Comparison of ENCODE assay signal across 6 cellular contexts in genomic region chr6:30907290-30907757, GRCh38. TPM values are rescaled to one million over a fixed set of nuclear protein-coding genes. Genes with fewer than 3 reads are reported as not detected.
DNase-seq lines count a peak whose midpoint lies in the region; ATAC-seq and TF ChIP-seq lines count a peak whose summit lies in the region.
"Not testable (repeated sequence)": the region's sequence is repeated elsewhere in the genome, so short reads cannot be mapped to it uniquely, and the experiment has no call there.

No MANE protein-coding gene starts in this region.

- not testable (repeated sequence) for H4K5ac ChIP-seq in IMR-90 (ENCODE audit: low read depth, low read length)

- in situ Hi-C loops in IMR-90 (cut with MboI; ENCODE audit: low sequenced_read_pairs): not testable (repeated sequence)

- 44% methylated on average over 11 of the region's 16 CpGs; no CpG with 5 or more reads in 1 of the 2 experiments for WGBS in IMR-90 (ENCODE audit: extremely low coverage in 2 of 2, insufficient read length in 1 of 2), 2 experiments
- WGBS in prostate gland: 23% methylated on average over 16 of the region's 16 CpGs

- H3K27ac Mint-ChIP-seq in activated CD4-positive, alpha-beta memory T cell treated with anti-CD3 and anti-CD28 coated beads, Interleukin-2, amount 10 ng/mL, durations not matched to agents 7 days and 5 days: peak overlapping the region; percentile 14

- not testable (repeated sequence) for TF ChIP-seq RAD21 in IMR-90 (IDR thresholded peaks at IDR 0.05; ENCODE audit: low read length)

- not testable (repeated sequence) for H2BK20ac ChIP-seq in IMR-90 (ENCODE audit: low read depth, low read length)

- not testable (repeated sequence) for H2BK15ac ChIP-seq in IMR-90 (ENCODE audit: low read depth, low read length)

- not testable (repeated sequence) for TF ChIP-seq POLR2A in IMR-90 (IDR thresholded peaks at IDR 0.05; ENCODE audit: low read depth, low read length); prostate gland (IDR thresholded peaks at IDR 0.05)

- H3K4me2 ChIP-seq in IMR-90 (ENCODE audit: low read depth, low read length): peak overlapping the region; percentile 60

- H3K4me1 Mint-ChIP-seq in activated CD4-positive, alpha-beta memory T cell treated with anti-CD3 and anti-CD28 coated beads, Interleukin-2, amount 10 ng/mL, durations not matched to agents 7 days and 5 days: peaks cover 27% of the 10 kb centered on the region

- H2BK120ac ChIP-seq in IMR-90 (ENCODE audit: low read depth, low read length): not testable (repeated sequence)

- not testable (repeated sequence) for H3K27me3 ChIP-seq in AG04450 (ENCODE audit: control insufficient read depth, insufficient read depth, low read length); IMR-90 (ENCODE audit: control insufficient read depth, insufficient read depth, low read length); effector memory CD4-positive, alpha-beta T cell (replicated peaks; ENCODE audit: control insufficient read depth, insufficient read depth, low read length, poor library complexity, severe bottlenecking); prostate gland (replicated peaks; ENCODE audit: insufficient read depth)

- dilution Hi-C loops in IMR-90 (cut with HindIII; ENCODE audit: low sequenced_read_pairs, unreplicated experiment): not testable (repeated sequence)

- peaks cover 13 to 19% of the 10 kb centered on the region in 2 experiments for H3K79me1 ChIP-seq in IMR-90 (ENCODE audit: low read depth in 1 of 2, low read length in 2 of 2)

- ATAC-seq in IMR-90 (ENCODE audit: low read depth): not testable (repeated sequence)

- CTCF ChIA-PET in AG04450 (lab: Charles Lee): interaction anchor here (0.5 to 1.6 kb wide), 4 partner anchors 67 to 172 kb away, joined by 3 to 5 read pairs (median 3); no protein-coding TSS in a partner anchor
- CTCF ChIA-PET in IMR-90 (lab: Yijun Ruan, JAX): interaction anchor here (0.6 to 2.5 kb wide), 3 partner anchors 78 to 172 kb away, joined by 4 to 8 read pairs (median 4); no protein-coding TSS in a partner anchor
- CTCF ChIA-PET in activated CD4-positive, alpha-beta memory T cell treated with anti-CD3 and anti-CD28 coated beads, Interleukin-2, amount 10 ng/mL, durations not matched to agents 7 days and 5 days (lab: Charles Lee): interaction anchor here (0.9 to 6.8 kb wide), 6 partner anchors 8 to 180 kb away, joined by 3 to 22 read pairs (median 6); no protein-coding TSS in a partner anchor

- not testable (repeated sequence) for H2BK5ac ChIP-seq in IMR-90 (ENCODE audit: low read depth, low read length, poor library complexity, severe bottlenecking)

- intact Hi-C loops in IMR-90 (cut with micrococcal nuclease); prostate gland (cut with DNase I): not testable (repeated sequence)

- H3K9ac ChIP-seq in IMR-90 (ENCODE audit: low read depth, low read length): not testable (repeated sequence)

- not testable (repeated sequence) for H4K91ac ChIP-seq in IMR-90 (ENCODE audit: insufficient read depth, low read depth, low read length)

- not testable (repeated sequence) for H3K9me1 ChIP-seq in IMR-90 (ENCODE audit: insufficient read depth, low read length)

- BruUV-seq in IMR-90 (replicated peaks; lab: Mats Ljungman, UMichigan): not testable (repeated sequence)

- not testable (repeated sequence) for H2AK5ac ChIP-seq in IMR-90 (ENCODE audit: low read depth, low read length)

- peak overlapping the region; percentile 91 for H3K4me3 Mint-ChIP-seq in activated CD4-positive, alpha-beta memory T cell treated with anti-CD3 and anti-CD28 coated beads, Interleukin-2, amount 10 ng/mL, durations not matched to agents 7 days and 5 days

- H3K18ac ChIP-seq in IMR-90 (ENCODE audit: low read depth, low read length): not testable (repeated sequence)

- not testable (repeated sequence) for DNase-seq in AG04450 (ENCODE audit: low read depth, low spot score); IMR-90; activated CD4-positive, alpha-beta memory T cell treated with anti-CD3 and anti-CD28 coated beads, Interleukin-2, amount 10 ng/mL, durations not matched to agents 7 days and 5 days; effector memory CD4-positive, alpha-beta T cell; prostate gland (ENCODE audit: low spot score)
- peak; percentile 66 for DNase-seq in left kidney (ENCODE audit: low read depth, low spot score)

- peak overlapping the region; percentile 13; the same call in 1 of the 2 replicates for H3K4ac ChIP-seq in IMR-90 (ENCODE audit: low read depth, low read length)

- H3K4me3 ChIP-seq in AG04450 (ENCODE audit: low read depth, low read length) (peak overlapping the region; percentile 60), IMR-90 (ENCODE audit: insufficient read depth, low read depth, low read length) (peak overlapping the region; percentile 96), prostate gland (peak overlapping the region; percentile 69)
- peak overlapping the region; percentile 84 for H3K4me3 ChIP-seq in effector memory CD4-positive, alpha-beta T cell (ENCODE audit: insufficient read depth, low read depth, low read length, poor library complexity, severe bottlenecking)

- H3K56ac ChIP-seq in IMR-90 (ENCODE audit: extremely low read depth, insufficient read depth, low read length): not testable (repeated sequence)

- not testable (repeated sequence) for H4K20me1 ChIP-seq in IMR-90 (ENCODE audit: insufficient read depth, low read length)

- not testable (repeated sequence) for TF ChIP-seq CTCF in AG04450 (IDR thresholded peaks at IDR 0.05; ENCODE audit: low read depth, low read length); IMR-90 (conservative IDR thresholded peaks at IDR 0.05; ENCODE audit: low read depth, low read length); prostate gland (IDR thresholded peaks at IDR 0.05)

- peaks cover 15% of the 10 kb centered on the region for H3K36me3 Mint-ChIP-seq in activated CD4-positive, alpha-beta memory T cell treated with anti-CD3 and anti-CD28 coated beads, Interleukin-2, amount 10 ng/mL, durations not matched to agents 7 days and 5 days (ENCODE audit: low read depth)

- H3K36me3 ChIP-seq in IMR-90 (ENCODE audit: control insufficient read depth, insufficient read depth, low read length): peaks cover 13% of the 10 kb centered on the region
- not testable (repeated sequence) for H3K36me3 ChIP-seq in effector memory CD4-positive, alpha-beta T cell (ENCODE audit: control insufficient read depth, insufficient read depth, low read length); prostate gland

- POLR2A ChIA-PET in AG04450 (lab: Yijun Ruan, JAX) (interaction anchor here (0.5 to 1.0 kb wide), 7 partner anchors 11 to 289 kb away, joined by 3 to 18 read pairs (median 3); partner anchors contain the start of gene FLOT1), IMR-90 (lab: Charles Lee; ENCODE audit: unreplicated experiment) (interaction anchor here (1.0 kb wide), 1 partner anchor 126 kb away, joined by 3 read pairs; no protein-coding TSS in a partner anchor)
- POLR2A ChIA-PET in activated CD4-positive, alpha-beta memory T cell treated with anti-CD3 and anti-CD28 coated beads, Interleukin-2, amount 10 ng/mL, durations not matched to agents 7 days and 5 days (lab: Charles Lee): interaction anchor here (1.1 to 1.3 kb wide), 3 partner anchors 12 to 187 kb away, joined by 3 read pairs; no protein-coding TSS in a partner anchor

- H4K8ac ChIP-seq in IMR-90 (ENCODE audit: low read depth in 2 of 2, low read length in 2 of 2): peak overlapping the region; percentile 1 to 76; a peak in 1 of 4 replicates

- not testable (repeated sequence) for H3K27me3 Mint-ChIP-seq in activated CD4-positive, alpha-beta memory T cell treated with anti-CD3 and anti-CD28 coated beads, Interleukin-2, amount 10 ng/mL, durations not matched to agents 7 days and 5 days

- peak overlapping the region; percentile 96 for H2AFZ ChIP-seq in IMR-90 (replicated peaks; ENCODE audit: low read length, poor library complexity)

- peak overlapping the region; percentile 96 for H2AK9ac ChIP-seq in IMR-90 (replicated peaks; ENCODE audit: low read depth, low read length, poor library complexity)

- H3K23ac ChIP-seq in IMR-90 (ENCODE audit: low read depth, low read length): not testable (repeated sequence)

- not testable (repeated sequence) for H3K14ac ChIP-seq in IMR-90 (replicated peaks; ENCODE audit: low read depth, low read length)

- not testable (repeated sequence) for H3K9me3 ChIP-seq in AG04450 (ENCODE audit: control insufficient read depth, insufficient read depth, low read length); IMR-90 (ENCODE audit: control insufficient read depth, insufficient read depth, low read length); effector memory CD4-positive, alpha-beta T cell (ENCODE audit: control insufficient read depth, low read length); prostate gland

- not testable (repeated sequence) for H3K27ac ChIP-seq in AG04450 (ENCODE audit: low read depth, low read length); IMR-90 (ENCODE audit: insufficient read depth, low read length); effector memory CD4-positive, alpha-beta T cell (ENCODE audit: insufficient read depth, low read length, poor library complexity, severe bottlenecking); prostate gland

- H3K4me1 ChIP-seq in IMR-90 (ENCODE audit: control insufficient read depth, insufficient read depth, low read length); effector memory CD4-positive, alpha-beta T cell (ENCODE audit: control insufficient read depth, insufficient read depth, low read length, poor library complexity, severe bottlenecking); prostate gland (replicated peaks): not testable (repeated sequence)

- H3K9me3 Mint-ChIP-seq in activated CD4-positive, alpha-beta memory T cell treated with anti-CD3 and anti-CD28 coated beads, Interleukin-2, amount 10 ng/mL, durations not matched to agents 7 days and 5 days: not testable (repeated sequence)

RNA-seq across cellular contexts. Expression of gene GTF2H4, which starts 0.7 kb away (rescaled TPM):
- polyA plus RNA-seq in AG04450 (2011; rRNA removed) (31.9 and 33.0 TPM in 2 replicates), IMR-90 (2012; rRNA removed) (29.5 and 30.8 TPM in 2 replicates)
- 20.7 and 20.9 TPM in 2 replicates for polyA minus RNA-seq in AG04450 (2011; rRNA and poly(A)+ RNA removed)
- total RNA-seq in IMR-90 (2012; rRNA removed) (6.9 and 13.4 TPM in 2 replicates), prostate gland (10 to 100 TPM; 19.0 to 26.2 TPM)
- 19.0 and 20.5 TPM in 2 replicates for polyA plus RNA-seq in IMR-90 (2012; cell fraction: cytosol; rRNA removed)
- polyA plus RNA-seq in IMR-90 (2012; cell fraction: nucleus; rRNA removed; ENCODE audit: low replicate concordance): 90.6 and 118 TPM in 2 replicates
- 10 to 100 TPM; 25.6 to 26.4 TPM for total RNA-seq in activated CD4-positive, alpha-beta memory T cell treated with anti-CD3 and anti-CD28 coated beads, Interleukin-2, amount 10 ng/mL, durations not matched to agents 7 days and 5 days

RNA-seq across cellular contexts. Expression of gene VARS2, which starts 6.7 kb away (rescaled TPM):
- polyA plus RNA-seq in AG04450 (2011; rRNA removed) (10.3 and 12.2 TPM in 2 replicates), IMR-90 (2012; rRNA removed) (13.3 and 14.0 TPM in 2 replicates)
- polyA minus RNA-seq in AG04450 (2011; rRNA and poly(A)+ RNA removed): 19.5 and 20.0 TPM in 2 replicates
- total RNA-seq in IMR-90 (2012; rRNA removed) (6.9 and 7.2 TPM in 2 replicates), prostate gland (10 to 100 TPM; 15.8 to 27.0 TPM)
- 5.5 and 6.7 TPM in 2 replicates for polyA plus RNA-seq in IMR-90 (2012; cell fraction: cytosol; rRNA removed)
- polyA plus RNA-seq in IMR-90 (2012; cell fraction: nucleus; rRNA removed; ENCODE audit: low replicate concordance): 98.4 and 123 TPM in 2 replicates
- total RNA-seq in activated CD4-positive, alpha-beta memory T cell treated with anti-CD3 and anti-CD28 coated beads, Interleukin-2, amount 10 ng/mL, durations not matched to agents 7 days and 5 days: 10 to 100 TPM; 33.6 to 37.0 TPM

RNA-seq across cellular contexts. Expression of gene DDR1, which starts 23.0 kb away (rescaled TPM):
- polyA plus RNA-seq in AG04450 (2011; rRNA removed): 9.9 and 13.3 TPM in 2 replicates
- 22.2 and 23.1 TPM in 2 replicates for polyA minus RNA-seq in AG04450 (2011; rRNA and poly(A)+ RNA removed)
- 5.6 and 6.7 TPM in 2 replicates for total RNA-seq in IMR-90 (2012; rRNA removed)
- polyA plus RNA-seq in IMR-90 (2012; rRNA removed): 17.8 and 19.6 TPM in 2 replicates
- polyA plus RNA-seq in IMR-90 (2012; cell fraction: cytosol; rRNA removed): 15.6 and 26.4 TPM in 2 replicates
- 56.9 and 61.7 TPM in 2 replicates for polyA plus RNA-seq in IMR-90 (2012; cell fraction: nucleus; rRNA removed; ENCODE audit: low replicate concordance)
- total RNA-seq in activated CD4-positive, alpha-beta memory T cell treated with anti-CD3 and anti-CD28 coated beads, Interleukin-2, amount 10 ng/mL, durations not matched to agents 7 days and 5 days: 1 to 10 TPM; 1.8 to 3.2 TPM
- 100 to 1,000 TPM; 178 to 182 TPM for total RNA-seq in prostate gland

RNA-seq across cellular contexts. Expression of gene SFTA2, which starts 24.6 kb away (rescaled TPM):
- not detected in 2 replicates for polyA plus RNA-seq in AG04450 (2011; rRNA removed)
- polyA minus RNA-seq in AG04450 (2011; rRNA and poly(A)+ RNA removed): not detected in 2 replicates
- not detected in 2 replicates for total RNA-seq in IMR-90 (2012; rRNA removed)
- polyA plus RNA-seq in IMR-90 (2012; rRNA removed): not detected in 2 replicates
- polyA plus RNA-seq in IMR-90 (2012; cell fraction: cytosol; rRNA removed): not detected in 2 replicates
- not detected in 2 replicates for polyA plus RNA-seq in IMR-90 (2012; cell fraction: nucleus; rRNA removed; ENCODE audit: low replicate concordance)
- not detected for total RNA-seq in activated CD4-positive, alpha-beta memory T cell treated with anti-CD3 and anti-CD28 coated beads, Interleukin-2, amount 10 ng/mL, durations not matched to agents 7 days and 5 days
- total RNA-seq in prostate gland: not detected

RNA-seq across cellular contexts. Expression of gene MUCL3, which starts 33.4 kb away (rescaled TPM):
- polyA plus RNA-seq in AG04450 (2011; rRNA removed): not detected in 2 replicates
- not detected in 2 replicates for polyA minus RNA-seq in AG04450 (2011; rRNA and poly(A)+ RNA removed)
- not detected in 2 replicates for total RNA-seq in IMR-90 (2012; rRNA removed)
- not detected in 2 replicates for polyA plus RNA-seq in IMR-90 (2012; rRNA removed)
- not detected in 2 replicates for polyA plus RNA-seq in IMR-90 (2012; cell fraction: cytosol; rRNA removed)
- not detected in 2 replicates for polyA plus RNA-seq in IMR-90 (2012; cell fraction: nucleus; rRNA removed; ENCODE audit: low replicate concordance)
- not detected for total RNA-seq in activated CD4-positive, alpha-beta memory T cell treated with anti-CD3 and anti-CD28 coated beads, Interleukin-2, amount 10 ng/mL, durations not matched to agents 7 days and 5 days
- not detected for total RNA-seq in prostate gland

Comparison
In these comparisons a context has a peak if more than half of its experiments do, and no peak if none do; other contexts are left out.
1. RNA of gene DDR1, which starts 23.0 kb away (total RNA-seq): 178 to 182 TPM in prostate gland; 5.6 to 6.7 TPM in IMR-90 and 1.8 to 3.2 TPM in activated CD4-positive, alpha-beta memory T cell treated with anti-CD3 and anti-CD28 coated beads, Interleukin-2, amount 10 ng/mL, durations not matched to agents 7 days and 5 days; every median in the first group is over 10 times any median in the second.
2. Peak in every context shown above with its lines, with median percentiles within 50 percentile points of each other: H3K4me3 ChIP-seq.